ENCODE assay signal across 11 cellular contexts in genomic region chr11:105033781-105034180, GRCh38. TPM values are rescaled to one million over a fixed set of nuclear protein-coding genes. Genes with fewer than 3 reads are reported as not detected.
DNase-seq lines count a peak whose midpoint lies in the region; ATAC-seq and TF ChIP-seq lines count a peak whose summit lies in the region.
"Had no signal": no experiment of that assay in that cellular context is flagged by ENCODE, and none has a peak within 500 bp of the region (broad histone marks: within the 10 kb centered on the region; RNA-seq: fewer than 3 reads in every experiment).

No MANE protein-coding gene starts in this region.

- 85 to 86% methylated on average over 1 of the region's 1 CpG for WGBS in heart right ventricle, 2 donors
- 50 to 88% methylated on average over 1 of the region's 1 CpG for WGBS in transverse colon (ENCODE audit: low coverage in 1 of 2), 2 donors

- H3K36me3 Mint-ChIP-seq in activated CD8-positive, alpha-beta T cell treated with anti-CD3 and anti-CD28 coated beads for 36 hours (ENCODE audit: low read depth), result peaks cover 47% of the 10 kb centered on the region

- H3K4me3 ChIP-seq in heart right ventricle (peak overlapping the region in 8 of 10 donors; percentile 22 to 62 (median 54)), right atrium auricular region (peak overlapping the region in 1 of 2 donors; percentile 45), transverse colon (peak overlapping the region in 3 of 4 donors; percentile 37 to 56 (median 41))

- H3K4me1 ChIP-seq in heart right ventricle, result peaks cover 0 to 51% (median 6%) of the 10 kb centered on the region in 9 donors
- H3K4me1 ChIP-seq in right atrium auricular region, result no peaks in the 10 kb centered on the region
- peaks cover 0 to 37% (median 11%) of the 10 kb centered on the region in 4 donors for H3K4me1 ChIP-seq in transverse colon

- H3K4me1 Mint-ChIP-seq in activated CD8-positive, alpha-beta T cell treated with anti-CD3 and anti-CD28 coated beads for 36 hours (ENCODE audit: low read depth), result peaks cover 44% of the 10 kb centered on the region

- TF ChIP-seq EP300 in transverse colon (IDR thresholded peaks at IDR 0.05; ENCODE audit: low read depth), result no peak

- no peaks in the 10 kb centered on the region for H3K27me3 ChIP-seq in heart right ventricle
- no peaks in the 10 kb centered on the region for H3K27me3 ChIP-seq in right atrium auricular region
- no peaks in the 10 kb centered on the region for H3K27me3 ChIP-seq in layer of hippocampus (ENCODE audit: control insufficient read depth, insufficient read depth, low read length)
- H3K27me3 ChIP-seq in transverse colon, result no peaks in the 10 kb centered on the region
- H3K27me3 ChIP-seq: ovary had no signal

- intact Hi-C loops in heart right ventricle (cut with DNase I), result loop anchor here in 2 of 10 donors (5.0 to 10.0 kb wide), 2 partner anchors 66 to 69 kb away; partner anchors contain the start of gene CASP4 (in 2 of the 2)
- intact Hi-C loops in activated CD8-positive, alpha-beta T cell treated with anti-CD3 and anti-CD28 coated beads for 36 hours (cut with micrococcal nuclease), result no loop called here
- intact Hi-C loops in transverse colon (cut with DNase I; ENCODE audit: low total_unique reads), result no loop called here

- POLR2A ChIA-PET in activated CD8-positive, alpha-beta T cell treated with anti-CD3 and anti-CD28 coated beads for 36 hours (lab: Charles Lee), result interaction anchor here (0.6 to 1.0 kb wide), 2 partner anchors 12 to 70 kb away, joined by 3 read pairs; partner anchors contain the start of gene CARD16

- no peak for DNase-seq in heart right ventricle
- no peak for DNase-seq in right atrium auricular region (ENCODE audit: low spot score)
- no peak for DNase-seq in activated CD8-positive, alpha-beta T cell treated with anti-CD3 and anti-CD28 coated beads for 36 hours
- DNase-seq in transverse colon, result no peak
- no peak for DNase-seq in NCI-H187 treated with DMSO at 0.1 percent for 48 hours (lab: John Stamatoyannopoulos, UW)
- DNase-seq: NCI-H748 treated with DMSO at 0.1 percent for 48 hours, ovary had no signal

- CTCF ChIA-PET in activated CD8-positive, alpha-beta T cell treated with anti-CD3 and anti-CD28 coated beads for 36 hours (lab: Charles Lee), result no interaction called here

- peak overlapping the region; percentile 81 for H3K4me3 Mint-ChIP-seq in activated CD8-positive, alpha-beta T cell treated with anti-CD3 and anti-CD28 coated beads for 36 hours

- ATAC-seq in heart right ventricle, result peak in 3 of 8 donors; percentile 28 to 53 (median 39)
- no peak for ATAC-seq in activated CD8-positive, alpha-beta T cell treated with anti-CD3 and anti-CD28 coated beads for 36 hours
- ATAC-seq in HG03196 (IDR thresholded peaks at IDR 0.05; ENCODE audit: unreplicated experiment), result no peak
- ATAC-seq in HG02981 (IDR thresholded peaks at IDR 0.05; ENCODE audit: unreplicated experiment), result no peak

- H3K36me3 ChIP-seq in heart right ventricle, result peaks cover 0 to 30% (median 19%) of the 10 kb centered on the region in 9 donors
- H3K36me3 ChIP-seq in right atrium auricular region, result no peaks in the 10 kb centered on the region
- peaks cover 0 to 22% (median 0%) of the 10 kb centered on the region in 4 donors for H3K36me3 ChIP-seq in transverse colon
- H3K36me3 ChIP-seq: ovary had no signal

- no peak for TF ChIP-seq CTCF in heart right ventricle (IDR thresholded peaks at IDR 0.05)
- TF ChIP-seq CTCF in right atrium auricular region (IDR thresholded peaks at IDR 0.05), result no peak
- no peak for TF ChIP-seq CTCF in activated CD8-positive, alpha-beta T cell treated with anti-CD3 and anti-CD28 coated beads for 36 hours (IDR thresholded peaks at IDR 0.05)
- no peak for TF ChIP-seq CTCF in transverse colon (IDR thresholded peaks at IDR 0.05)

- H3K27ac Mint-ChIP-seq in activated CD8-positive, alpha-beta T cell treated with anti-CD3 and anti-CD28 coated beads for 36 hours, result peak overlapping the region; percentile 98

- no peak for TF ChIP-seq POLR2A in transverse colon (IDR thresholded peaks at IDR 0.05)

- H3K9me3 Mint-ChIP-seq in activated CD8-positive, alpha-beta T cell treated with anti-CD3 and anti-CD28 coated beads for 36 hours, result peaks cover 2% of the 10 kb centered on the region

- no peaks in the 10 kb centered on the region for H3K27me3 Mint-ChIP-seq in activated CD8-positive, alpha-beta T cell treated with anti-CD3 and anti-CD28 coated beads for 36 hours

- in situ Hi-C loops in transverse colon (cut with MboI; ENCODE audit: low pct_ligation_motif_present in 1 of 4, low pct_unique_long_range_greater_than_20kb in 1 of 4, low sequenced_read_pairs in 3 of 4), result no loop called here

- H3K9me3 ChIP-seq in heart right ventricle (no peaks in the 10 kb centered on the region), right atrium auricular region (no peaks in the 10 kb centered on the region), transverse colon (no peaks in the 10 kb centered on the region)
- H3K9me3 ChIP-seq: ovary had no signal

- peak overlapping the region in 5 of 10 donors; percentile 57 to 89 (median 79) for H3K27ac ChIP-seq in heart right ventricle
- H3K27ac ChIP-seq in right atrium auricular region, result no peak overlapping the region
- H3K27ac ChIP-seq in layer of hippocampus (ENCODE audit: low read depth, low read length), result peak overlapping the region; percentile 21
- peak overlapping the region; percentile 75 to 89 (median 82) for H3K27ac ChIP-seq in transverse colon

RNA-seq across cellular contexts. Expression of gene CASP1, which starts 1.2 kb away (rescaled TPM):
- 10 to 100 TPM in 2 of 10 donors, 1 to 10 TPM in 8; 4.3 to 35.5 (median 7.5) TPM for total RNA-seq in heart right ventricle
- 10 to 100 TPM in 1 of 2 donors, 1 to 10 TPM in 1; 8.9 to 11.6 TPM for polyA plus RNA-seq in heart right ventricle
- total RNA-seq in right atrium auricular region, result 1 to 10 TPM; 6.1 to 8.8 TPM
- 10 to 100 TPM; 31.9 to 32.4 TPM for total RNA-seq in activated CD8-positive, alpha-beta T cell treated with anti-CD3 and anti-CD28 coated beads for 36 hours
- total RNA-seq in transverse colon, result 10 to 100 TPM in 3 of 4 donors, 1 to 10 TPM in 1; 8.2 to 41.9 (median 16.6) TPM

RNA-seq across cellular contexts. Expression of gene CASP5, which starts 10.8 kb away (rescaled TPM):
- total RNA-seq in heart right ventricle, result under 1 TPM in 3 of 10 donors, not detected in 7; 0.18 to 0.79 (median 0.25) TPM
- under 1 TPM in 1 of 2 donors, not detected in 1; 0.03 TPM for polyA plus RNA-seq in heart right ventricle
- not detected for total RNA-seq in right atrium auricular region
- total RNA-seq in activated CD8-positive, alpha-beta T cell treated with anti-CD3 and anti-CD28 coated beads for 36 hours, result not detected
- 10 to 100 TPM; 27.2 to 63.1 (median 38.0) TPM for total RNA-seq in transverse colon
- total RNA-seq: dermis microvascular lymphatic vessel endothelial cell had no signal

RNA-seq across cellular contexts. Expression of gene CARD16, which starts 11.4 kb away (rescaled TPM):
- total RNA-seq in heart right ventricle (10 to 100 TPM in 3 of 10 donors, 1 to 10 TPM in 7; 4.8 to 29.5 (median 7.0) TPM), right atrium auricular region (1 to 10 TPM; 1.6 to 5.8 TPM), transverse colon (10 to 100 TPM in 2 of 4 donors, 1 to 10 TPM in 1, not detected in 1; 8.0 to 34.0 (median 28.4) TPM)
- polyA plus RNA-seq in heart right ventricle, result 10 to 100 TPM; 16.4 to 31.7 TPM
- 10 to 100 TPM; 13.1 to 15.2 TPM for total RNA-seq in activated CD8-positive, alpha-beta T cell treated with anti-CD3 and anti-CD28 coated beads for 36 hours

Comparison
In these comparisons a context has a peak if more than half of its experiments do, and no peak if none do; other contexts are left out.
1. H3K27ac ChIP-seq: peak in layer of hippocampus (single experiment) and transverse colon (4 of 4); none in right atrium auricular region (0 of 2).
2. RNA of gene CASP5, which starts 10.8 kb away (total RNA-seq): 27.2 to 63.1 TPM in transverse colon; not detected in right atrium auricular region, 0.18 to 0.79 TPM in heart right ventricle and not detected in activated CD8-positive, alpha-beta T cell treated with anti-CD3 and anti-CD28 coated beads for 36 hours; every median in the first group is over 10 times any median in the second.